Comparison of ENCODE assay signal across 33 cellular contexts in genomic region chr3:54131026-54131605, GRCh38. TPM values are rescaled to one million over a fixed set of nuclear protein-coding genes. Genes with fewer than 3 reads are reported as not detected.
"Had no signal": no experiment of that assay in that cellular context is flagged by ENCODE, and none has a peak within 500 bp of the region (broad histone marks: within the 10 kb centered on the region; RNA-seq: fewer than 3 reads in every experiment).

No MANE protein-coding gene starts in this region.

- DNase-seq: activated B cell treated with CpG ODN at 0.5 μM for 24 hours; activated CD4-positive, alpha-beta memory T cell treated with anti-CD3 and anti-CD28 coated beads for 36 hours; activated CD4-positive, alpha-beta T cell treated with anti-CD3 and anti-CD28 coated beads for 4 hours; activated CD4-positive, alpha-beta T cell treated with anti-CD3 and anti-CD28 coated beads, Interleukin-2, amount 50 U/mL, for 1 hour; activated CD4-positive, CD25-positive, alpha-beta regulatory T cell treated with anti-CD3 and anti-CD28 coated beads, Interleukin-2, amount 50 U/mL, for 72 hours; activated CD8-positive, alpha-beta memory T cell treated with anti-CD3 and anti-CD28 coated beads, Interleukin-2, amount 50 U/mL, for 4 hours; activated gamma-delta T cell treated with Interleukin-2 at 50 U/mL for 16 hours; activated naive CD4-positive, alpha-beta T cell treated with anti-CD3 and anti-CD28 coated beads for 36 hours; activated T-cell treated with anti-CD3 and anti-CD28 coated beads for 4 hours; activated T-cell treated with anti-CD3 and anti-CD28 coated beads, Interleukin-2, amount 50 U/mL, for 4 hours; adrenal gland; body of pancreas; Karpas-422; KBM-7; NCI-H1105; NCI-H1417 treated with DMSO at 0.1 percent for 48 hours; NCI-H187 treated with DMSO at 0.1 percent for 48 hours; NCI-H345; NCI-H524 treated with DMSO at 0.1 percent for 48 hours; NCI-H748 treated with DMSO at 0.1 percent for 48 hours; NK-92 treated with Interleukin-12 subunit alpha and Interleukin-12 subunit beta, amount 100 ng/mL, for 24 hours; PC-3; Peyer's patch; RPMI8226; SW 1271; T-helper 1 cell; T-helper 2 cell; T-helper 9 cell had no signal

- H3K27me3 Mint-ChIP-seq: activated CD4-positive, alpha-beta memory T cell treated with anti-CD3 and anti-CD28 coated beads for 36 hours had no signal

- H3K4me3 ChIP-seq: adrenal gland, body of pancreas, breast epithelium, Peyer's patch had no signal

- ATAC-seq: activated naive CD4-positive, alpha-beta T cell treated with anti-CD3 and anti-CD28 coated beads, Interleukin-2, amount 50 U/mL, for 72 hours; activated T-cell treated with anti-CD3 and anti-CD28 coated beads, Interleukin-2, amount 50 U/mL, for 4 hours; body of pancreas; PC-3 had no signal

- H3K27ac Mint-ChIP-seq: activated B cell treated with CpG ODN at 0.5 μM for 24 hours; activated CD4-positive, alpha-beta memory T cell treated with anti-CD3 and anti-CD28 coated beads for 36 hours; activated naive CD4-positive, alpha-beta T cell treated with anti-CD3 and anti-CD28 coated beads for 36 hours; activated naive CD4-positive, alpha-beta T cell treated with anti-CD3 and anti-CD28 coated beads, Interleukin-2, amount 50 U/mL, for 72 hours; activated T-helper 1 cell treated with anti-CD3 and anti-CD28 coated beads, Interleukin-12 subunit alpha, Interleukin-12 subunit beta, Interleukin-2, Interleukin-4 antibody, amounts not matched to agents 30 ng/mL and 10 ng/mL and 1 ng/mL, durations not matched to agents 14 hours and 24 hours and 36 hours; IgD-negative memory B cell had no signal

- H3K27me3 ChIP-seq: adrenal gland, body of pancreas, Peyer's patch had no signal

- H3K9me3 ChIP-seq: adrenal gland, body of pancreas, breast epithelium, Peyer's patch had no signal

- H3K4me3 Mint-ChIP-seq: activated B cell treated with CpG ODN at 0.5 μM for 24 hours; activated CD4-positive, alpha-beta memory T cell treated with anti-CD3 and anti-CD28 coated beads for 36 hours; activated naive CD4-positive, alpha-beta T cell treated with anti-CD3 and anti-CD28 coated beads for 36 hours; activated T-cell treated with anti-CD3 and anti-CD28 coated beads, Interleukin-2, amount 50 U/mL, for 4 hours; activated T-helper 1 cell treated with anti-CD3 and anti-CD28 coated beads, Interleukin-12 subunit alpha, Interleukin-12 subunit beta, Interleukin-2, Interleukin-4 antibody, amounts not matched to agents 30 ng/mL and 10 ng/mL and 1 ng/mL, durations not matched to agents 14 hours and 24 hours and 36 hours; IgD-negative memory B cell had no signal

- H3K36me3 ChIP-seq: adrenal gland, breast epithelium, Peyer's patch had no signal

- H3K27ac ChIP-seq: adrenal gland, body of pancreas, breast epithelium, Peyer's patch, VCaP had no signal

- H3K4me1 Mint-ChIP-seq: activated B cell treated with CpG ODN at 0.5 μM for 24 hours, IgD-negative memory B cell had no signal

- H3K4me1 ChIP-seq: adrenal gland, body of pancreas, breast epithelium, Peyer's patch had no signal

- H3K36me3 Mint-ChIP-seq: activated CD4-positive, alpha-beta memory T cell treated with anti-CD3 and anti-CD28 coated beads for 36 hours; activated naive CD4-positive, alpha-beta T cell treated with anti-CD3 and anti-CD28 coated beads, Interleukin-2, amount 50 U/mL, for 72 hours had no signal

- H3K9me3 Mint-ChIP-seq: activated B cell treated with CpG ODN at 0.5 μM for 24 hours; activated CD4-positive, alpha-beta memory T cell treated with anti-CD3 and anti-CD28 coated beads for 36 hours; activated naive CD4-positive, alpha-beta T cell treated with anti-CD3 and anti-CD28 coated beads for 36 hours; activated naive CD4-positive, alpha-beta T cell treated with anti-CD3 and anti-CD28 coated beads, Interleukin-2, amount 50 U/mL, for 72 hours; activated T-cell treated with anti-CD3 and anti-CD28 coated beads, Interleukin-2, amount 50 U/mL, for 4 hours; activated T-helper 1 cell treated with anti-CD3 and anti-CD28 coated beads, Interleukin-12 subunit alpha, Interleukin-12 subunit beta, Interleukin-2, Interleukin-4 antibody, amounts not matched to agents 30 ng/mL and 10 ng/mL and 1 ng/mL, durations not matched to agents 14 hours and 24 hours and 36 hours; IgD-negative memory B cell had no signal

RNA-seq across cellular contexts. Expression of gene CACNA2D3, which starts 8.8 kb away (rescaled TPM):
- total RNA-seq: activated B cell treated with CpG ODN at 0.5 μM for 24 hours; activated CD4-positive, alpha-beta memory T cell treated with anti-CD3 and anti-CD28 coated beads for 36 hours; activated naive CD4-positive, alpha-beta T cell treated with anti-CD3 and anti-CD28 coated beads for 36 hours; activated naive CD4-positive, alpha-beta T cell treated with anti-CD3 and anti-CD28 coated beads, Interleukin-2, amount 50 U/mL, for 72 hours; activated T-cell treated with anti-CD3 and anti-CD28 coated beads, Interleukin-2, amount 50 U/mL, for 4 hours; activated T-helper 1 cell treated with anti-CD3 and anti-CD28 coated beads, Interleukin-12 subunit alpha, Interleukin-12 subunit beta, Interleukin-2, Interleukin-4 antibody, amounts not matched to agents 30 ng/mL and 10 ng/mL and 1 ng/mL, durations not matched to agents 14 hours and 24 hours and 36 hours; body of pancreas; PC-3 had no signal
